1 cellular context compared by ENCODE assay signal in genomic region chr5:107557051-107557658, GRCh38.
TF ChIP-seq lines count a peak whose summit lies in the region.

No MANE protein-coding gene starts in this region.

TF ChIP-seq in H1, 55 proteins besides CTCF, POLR2A, EP300 and RAD21 (continued from another document):
- no peak for TF ChIP-seq NANOG (IDR thresholded peaks at IDR 0.05; ENCODE audit: insufficient read depth, low read depth, low read length, poor library complexity, severe bottlenecking)
- TF ChIP-seq MAX (IDR thresholded peaks at IDR 0.05), result no peak
- no peak for TF ChIP-seq MAFK (IDR thresholded peaks at IDR 0.05; ENCODE audit: low read depth, low read length)
- TF ChIP-seq CBX5 (IDR thresholded peaks at IDR 0.05; ENCODE audit: low read depth, low read length), result no peak
- no peak for TF ChIP-seq SUZ12 (IDR thresholded peaks at IDR 0.05; ENCODE audit: low read length)
- TF ChIP-seq SRF (IDR thresholded peaks at IDR 0.05; ENCODE audit: low read depth, low read length), result no peak
- no peak for TF ChIP-seq BRCA1 (IDR thresholded peaks at IDR 0.05; ENCODE audit: low read depth, low read length)
- TF ChIP-seq TEAD4 (IDR thresholded peaks at IDR 0.05; ENCODE audit: low read depth, low read length), result 0 out of 2 replicates have a peak, but pooled peaks have one; percentile 16
- no peak for TF ChIP-seq SP1 (IDR thresholded peaks at IDR 0.05; ENCODE audit: low read depth, low read length)
- TF ChIP-seq POLR2AphosphoS5 (IDR thresholded peaks at IDR 0.05; ENCODE audit: low read depth, low read length), result no peak
- peak; percentile 9; the same call in 1 of the 2 replicates for TF ChIP-seq USF2 (IDR thresholded peaks at IDR 0.05; ENCODE audit: low read length)
- no peak for TF ChIP-seq KDM5A (IDR thresholded peaks at IDR 0.05; ENCODE audit: low read length)
- no peak for TF ChIP-seq PHF8 (conservative IDR thresholded peaks at IDR 0.05; ENCODE audit: low read depth, low read length)
- no peak for TF ChIP-seq ZNF274 (IDR thresholded peaks at IDR 0.05; ENCODE audit: borderline replicate concordance, extremely low read depth, low read length)
- peak; percentile 46 for TF ChIP-seq ASH2L (IDR thresholded peaks at IDR 0.05; ENCODE audit: low read length)
- no peak for TF ChIP-seq CTBP2 (IDR thresholded peaks at IDR 0.05; ENCODE audit: borderline replicate concordance, insufficient read depth, insufficient read length, low read length)
- no peak for TF ChIP-seq NRF1 (IDR thresholded peaks at IDR 0.05; ENCODE audit: low read depth, low read length)
- no peak for TF ChIP-seq CBX8 (IDR thresholded peaks at IDR 0.05; ENCODE audit: borderline replicate concordance, low read depth, low read length)
- no peak for TF ChIP-seq HDAC6 (IDR thresholded peaks at IDR 0.05; ENCODE audit: low read depth, low read length)
- no peak for TF ChIP-seq KDM1A (IDR thresholded peaks at IDR 0.05; ENCODE audit: borderline replicate concordance, low read length)
